Comparison of ENCODE assay signal across 1 cellular context in the genomic region with DNA sequence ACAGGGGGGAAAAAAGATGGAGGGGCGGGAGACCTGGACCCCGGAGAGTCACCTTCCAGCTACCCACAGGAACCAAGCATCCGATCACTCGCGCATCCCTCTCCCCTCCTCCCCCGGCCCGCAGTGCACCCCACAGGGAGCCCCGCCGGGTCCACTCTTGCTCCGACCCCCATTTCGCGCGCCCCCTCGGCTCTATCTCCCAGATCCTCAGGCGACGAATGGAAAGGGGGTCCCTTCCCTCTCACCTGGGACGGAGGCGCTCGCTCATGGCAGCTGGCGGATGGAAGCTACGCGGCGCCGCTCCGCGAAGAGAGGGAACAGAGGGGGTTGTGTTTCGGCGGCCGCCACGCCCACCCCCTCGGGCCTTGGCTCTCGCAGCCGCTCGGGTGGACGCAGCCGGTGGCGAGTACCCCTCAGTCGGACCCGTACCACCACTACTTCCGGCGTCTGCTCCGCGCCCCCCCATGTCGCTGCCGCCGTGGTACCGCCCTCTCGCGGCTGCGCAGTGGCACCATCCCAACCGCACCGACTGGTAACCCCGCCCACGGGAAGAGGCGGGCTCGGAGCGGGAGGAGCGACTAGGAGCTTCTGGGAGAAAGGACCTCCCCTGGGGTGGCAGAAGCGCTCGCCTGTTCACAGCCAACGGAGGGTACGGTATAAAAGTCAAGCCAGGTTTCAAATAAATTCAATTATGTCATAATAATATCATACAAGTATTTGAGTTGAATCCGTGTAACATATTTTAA.
A peak's percentile ranks its signal among the peaks of the same experiment; 100 is the strongest.
TF ChIP-seq lines count a peak whose summit lies in the region.

No MANE protein-coding gene starts in this region.

TF ChIP-seq in HepG2, 621 proteins besides CTCF, POLR2A, EP300 and RAD21 (continued from another document and continues in another):
- peak; percentile 84 for TF ChIP-seq E2F1 (CRISPR knock-in tag; IDR thresholded peaks at IDR 0.05)
- no peak for TF ChIP-seq ATF3 (CRISPR knock-in tag; IDR thresholded peaks at IDR 0.05)
- TF ChIP-seq, protein P1, sequence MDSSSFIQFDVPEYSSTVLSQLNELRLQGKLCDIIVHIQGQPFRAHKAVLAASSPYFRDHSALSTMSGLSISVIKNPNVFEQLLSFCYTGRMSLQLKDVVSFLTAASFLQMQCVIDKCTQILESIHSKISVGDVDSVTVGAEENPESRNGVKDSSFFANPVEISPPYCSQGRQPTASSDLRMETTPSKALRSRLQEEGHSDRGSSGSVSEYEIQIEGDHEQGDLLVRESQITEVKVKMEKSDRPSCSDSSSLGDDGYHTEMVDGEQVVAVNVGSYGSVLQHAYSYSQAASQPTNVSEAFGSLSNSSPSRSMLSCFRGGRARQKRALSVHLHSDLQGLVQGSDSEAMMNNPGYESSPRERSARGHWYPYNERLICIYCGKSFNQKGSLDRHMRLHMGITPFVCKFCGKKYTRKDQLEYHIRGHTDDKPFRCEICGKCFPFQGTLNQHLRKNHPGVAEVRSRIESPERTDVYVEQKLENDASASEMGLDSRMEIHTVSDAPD (CRISPR knock-in tag; IDR thresholded peaks at IDR 0.05), result no peak
- TF ChIP-seq, protein P2, sequence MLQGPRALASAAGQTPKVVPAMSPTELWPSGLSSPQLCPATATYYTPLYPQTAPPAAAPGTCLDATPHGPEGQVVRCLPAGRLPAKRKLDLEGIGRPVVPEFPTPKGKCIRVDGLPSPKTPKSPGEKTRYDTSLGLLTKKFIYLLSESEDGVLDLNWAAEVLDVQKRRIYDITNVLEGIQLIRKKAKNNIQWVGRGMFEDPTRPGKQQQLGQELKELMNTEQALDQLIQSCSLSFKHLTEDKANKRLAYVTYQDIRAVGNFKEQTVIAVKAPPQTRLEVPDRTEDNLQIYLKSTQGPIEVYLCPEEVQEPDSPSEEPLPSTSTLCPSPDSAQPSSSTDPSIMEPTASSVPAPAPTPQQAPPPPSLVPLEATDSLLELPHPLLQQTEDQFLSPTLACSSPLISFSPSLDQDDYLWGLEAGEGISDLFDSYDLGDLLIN (CRISPR knock-in tag; IDR thresholded peaks at IDR 0.05; ENCODE audit: borderline replicate concordance), result peak; percentile 84; the same call in 1 of the 2 replicates
- TF ChIP-seq ZBTB42 (CRISPR knock-in tag; IDR thresholded peaks at IDR 0.05), result peak; percentile 58; the same call in 1 of the 2 replicates
- peak; percentile 99 for TF ChIP-seq ETV5 (CRISPR knock-in tag; IDR thresholded peaks at IDR 0.05; ENCODE audit: borderline replicate concordance)
- TF ChIP-seq, protein P3, sequence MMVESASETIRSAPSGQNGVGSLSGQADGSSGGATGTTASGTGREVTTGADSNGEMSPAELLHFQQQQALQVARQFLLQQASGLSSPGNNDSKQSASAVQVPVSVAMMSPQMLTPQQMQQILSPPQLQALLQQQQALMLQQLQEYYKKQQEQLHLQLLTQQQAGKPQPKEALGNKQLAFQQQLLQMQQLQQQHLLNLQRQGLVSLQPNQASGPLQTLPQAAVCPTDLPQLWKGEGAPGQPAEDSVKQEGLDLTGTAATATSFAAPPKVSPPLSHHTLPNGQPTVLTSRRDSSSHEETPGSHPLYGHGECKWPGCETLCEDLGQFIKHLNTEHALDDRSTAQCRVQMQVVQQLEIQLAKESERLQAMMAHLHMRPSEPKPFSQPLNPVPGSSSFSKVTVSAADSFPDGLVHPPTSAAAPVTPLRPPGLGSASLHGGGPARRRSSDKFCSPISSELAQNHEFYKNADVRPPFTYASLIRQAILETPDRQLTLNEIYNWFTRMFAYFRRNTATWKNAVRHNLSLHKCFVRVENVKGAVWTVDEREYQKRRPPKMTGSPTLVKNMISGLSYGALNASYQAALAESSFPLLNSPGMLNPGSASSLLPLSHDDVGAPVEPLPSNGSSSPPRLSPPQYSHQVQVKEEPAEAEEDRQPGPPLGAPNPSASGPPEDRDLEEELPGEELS (CRISPR knock-in tag; IDR thresholded peaks at IDR 0.05), result peak; percentile 70
- peak; percentile 63 for TF ChIP-seq PPARG (CRISPR knock-in tag; conservative IDR thresholded peaks at IDR 0.05)
- TF ChIP-seq, protein P4, sequence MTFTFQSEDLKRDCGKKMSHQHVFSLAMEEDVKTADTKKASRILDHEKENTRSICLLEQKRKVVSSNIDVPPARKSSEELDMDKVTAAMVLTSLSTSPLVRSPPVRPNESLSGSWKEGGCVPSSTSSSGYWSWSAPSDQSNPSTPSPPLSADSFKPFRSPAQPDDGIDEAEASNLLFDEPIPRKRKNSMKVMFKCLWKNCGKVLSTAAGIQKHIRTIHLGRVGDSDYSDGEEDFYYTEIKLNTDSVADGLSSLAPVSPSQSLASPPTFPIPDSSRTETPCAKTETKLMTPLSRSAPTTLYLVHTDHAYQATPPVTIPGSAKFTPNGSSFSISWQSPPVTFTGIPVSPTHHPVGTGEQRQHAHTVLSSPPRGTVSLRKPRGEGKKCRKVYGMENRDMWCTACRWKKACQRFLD (CRISPR knock-in tag; IDR thresholded peaks at IDR 0.05; ENCODE audit: borderline replicate concordance), result peak; percentile 67; the same call in 1 of the 2 replicates
- peak; percentile 73; the same call in 1 of the 2 replicates for TF ChIP-seq ZSCAN21 (CRISPR knock-in tag; IDR thresholded peaks at IDR 0.05; ENCODE audit: borderline replicate concordance)
- no peak for TF ChIP-seq SIX1 (CRISPR knock-in tag; IDR thresholded peaks at IDR 0.05; ENCODE audit: borderline replicate concordance)
- TF ChIP-seq ZNF205 (CRISPR knock-in tag; IDR thresholded peaks at IDR 0.05), result peak; percentile 75; the same call in 1 of the 2 replicates
- TF ChIP-seq SRSF4 (IDR thresholded peaks at IDR 0.05; ENCODE audit: low read depth, low read length, poor library complexity, severe bottlenecking), result no peak
- TF ChIP-seq ZNF563 (CRISPR knock-in tag; IDR thresholded peaks at IDR 0.05), result peak; percentile 40; the same call in 1 of the 2 replicates
- no peak for TF ChIP-seq PAWR (CRISPR knock-in tag; IDR thresholded peaks at IDR 0.05; ENCODE audit: borderline replicate concordance)
- no peak for TF ChIP-seq ZNF616 (CRISPR knock-in tag; IDR thresholded peaks at IDR 0.05; ENCODE audit: low read depth)
- TF ChIP-seq ZNF234 (CRISPR knock-in tag; conservative IDR thresholded peaks at IDR 0.05), result no peak
- peak; percentile 42; the same call in 1 of the 2 replicates for TF ChIP-seq ATF7-NPFF (CRISPR knock-in tag; IDR thresholded peaks at IDR 0.05; ENCODE audit: low read depth)
- peak; percentile 90 for TF ChIP-seq ZNF331 (CRISPR knock-in tag; IDR thresholded peaks at IDR 0.05)
- 0 out of 2 replicates have a peak, but pooled peaks have one; percentile 64 for TF ChIP-seq MZF1 (CRISPR knock-in tag; IDR thresholded peaks at IDR 0.05; ENCODE audit: borderline replicate concordance)
- peak; percentile 84 for TF ChIP-seq ZNF350 (CRISPR knock-in tag; IDR thresholded peaks at IDR 0.05; ENCODE audit: borderline replicate concordance, low read depth)
- TF ChIP-seq KMT2B (CRISPR knock-in tag; IDR thresholded peaks at IDR 0.05), result peak; percentile 89
- TF ChIP-seq BRCA1 (CRISPR knock-in tag; IDR thresholded peaks at IDR 0.05), result 0 out of 2 replicates have a peak, but pooled peaks have one; percentile 18
- TF ChIP-seq KDM4B (CRISPR knock-in tag; IDR thresholded peaks at IDR 0.05), result peak; percentile 74
- no peak; the same call in 1 of the 2 replicates for TF ChIP-seq SMAD1 (CRISPR knock-in tag; IDR thresholded peaks at IDR 0.05; ENCODE audit: borderline replicate concordance, low read depth)
- TF ChIP-seq TARDBP (CRISPR knock-in tag; IDR thresholded peaks at IDR 0.05), result peak; percentile 71; the same call in 1 of the 2 replicates
- TF ChIP-seq REL (CRISPR knock-in tag; conservative IDR thresholded peaks at IDR 0.05), result no peak
- TF ChIP-seq EHMT2 (IDR thresholded peaks at IDR 0.05; ENCODE audit: borderline replicate concordance, low read depth, low read length), result no peak
- TF ChIP-seq ZHX2 (IDR thresholded peaks at IDR 0.05; ENCODE audit: low read depth), result 0 out of 2 replicates have a peak, but pooled peaks have one; percentile 22
- TF ChIP-seq ZHX2 (CRISPR knock-in tag; IDR thresholded peaks at IDR 0.05; ENCODE audit: borderline replicate concordance), result no peak; the same call in 1 of the 2 replicates
- TF ChIP-seq ZBTB38 (CRISPR knock-in tag; IDR thresholded peaks at IDR 0.05), result peak; percentile 87
- TF ChIP-seq RFX5 (IDR thresholded peaks at IDR 0.05; ENCODE audit: low read depth, low read length), result no peak
- TF ChIP-seq CBFB (CRISPR knock-in tag; IDR thresholded peaks at IDR 0.05), result peak; percentile 84
- TF ChIP-seq ARID3A (IDR thresholded peaks at IDR 0.05; ENCODE audit: low read depth, low read length), result 0 out of 2 replicates have a peak, but pooled peaks have one; percentile 30
- peak; percentile 78 for TF ChIP-seq ZBTB7B (CRISPR knock-in tag; IDR thresholded peaks at IDR 0.05)
- TF ChIP-seq, protein P5, sequence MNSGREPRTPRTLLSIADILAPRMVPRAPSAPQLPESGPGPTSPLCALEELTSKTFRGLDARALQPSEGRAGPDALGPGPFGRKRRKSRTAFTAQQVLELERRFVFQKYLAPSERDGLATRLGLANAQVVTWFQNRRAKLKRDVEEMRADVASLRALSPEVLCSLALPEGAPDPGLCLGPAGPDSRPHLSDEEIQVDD (CRISPR knock-in tag; IDR thresholded peaks at IDR 0.05; ENCODE audit: borderline replicate concordance), result peak; percentile 50; the same call in 1 of the 2 replicates
- no peak for TF ChIP-seq ZNF549 (CRISPR knock-in tag; IDR thresholded peaks at IDR 0.05)
- TF ChIP-seq CBX1 (IDR thresholded peaks at IDR 0.05; ENCODE audit: low read depth), result peak; percentile 76
- peak; percentile 81; the same call in 1 of the 2 replicates for TF ChIP-seq MTA1 (CRISPR knock-in tag; IDR thresholded peaks at IDR 0.05; ENCODE audit: borderline replicate concordance)
- no peak for TF ChIP-seq ZNF432 (CRISPR knock-in tag; IDR thresholded peaks at IDR 0.05; ENCODE audit: borderline replicate concordance)
- no peak for TF ChIP-seq LCORL (IDR thresholded peaks at IDR 0.05)
- TF ChIP-seq LCORL (CRISPR knock-in tag; IDR thresholded peaks at IDR 0.05), result peak; percentile 68
- TF ChIP-seq ZFP90 (CRISPR knock-in tag; IDR thresholded peaks at IDR 0.05; ENCODE audit: borderline replicate concordance), result peak; percentile 87; the same call in 1 of the 2 replicates
- TF ChIP-seq ZKSCAN8 (CRISPR knock-in tag; IDR thresholded peaks at IDR 0.05; ENCODE audit: borderline replicate concordance), result 0 out of 2 replicates have a peak, but pooled peaks have one; percentile 45
- 0 out of 2 replicates have a peak, but pooled peaks have one; percentile 58 for TF ChIP-seq ELF4 (CRISPR knock-in tag; IDR thresholded peaks at IDR 0.05; ENCODE audit: borderline replicate concordance)
- TF ChIP-seq ZNF20 (CRISPR knock-in tag; IDR thresholded peaks at IDR 0.05), result no peak; the same call in 1 of the 2 replicates
